ENCODE assay signal across 9 cellular contexts in the genomic region with DNA sequence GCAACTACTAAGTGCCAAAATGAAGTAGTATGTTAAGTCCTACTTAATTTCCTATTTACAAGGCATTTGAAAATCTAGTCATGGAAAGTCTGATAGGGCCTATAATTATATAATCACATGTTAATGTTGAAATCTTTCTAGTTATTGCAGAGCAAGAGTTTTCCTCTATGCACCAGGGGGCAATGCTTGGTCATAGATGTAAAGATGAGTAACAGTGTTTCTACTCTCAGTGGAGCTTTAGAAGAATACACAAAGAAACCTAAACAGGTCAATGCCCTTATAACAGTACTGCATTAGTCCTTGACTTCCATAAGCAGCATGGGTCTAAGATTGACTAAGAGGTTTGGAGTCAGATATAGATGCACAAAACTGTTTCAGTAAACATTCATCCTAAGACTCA.
DNase-seq lines count a peak whose midpoint lies in the region; ATAC-seq and TF ChIP-seq lines count a peak whose summit lies in the region.
"Had no signal": no experiment of that assay in that cellular context is flagged by ENCODE, and none has a peak within 500 bp of the region (broad histone marks: within the 10 kb centered on the region; RNA-seq: fewer than 3 reads in every experiment).

No MANE protein-coding gene starts in this region.

- intact Hi-C loops in naive thymus-derived CD4-positive, alpha-beta T cell (cut with micrococcal nuclease): loop anchor here in 1 of 2 donors (1.0 to 5.0 kb wide), 5 partner anchors 155 to 790 kb away; partner anchors contain the start of gene KCTD12

- H3K4me3 ChIP-seq in naive thymus-derived CD4-positive, alpha-beta T cell (ENCODE audit: low read length): no peak overlapping the region
- H3K4me3 ChIP-seq: body of pancreas had no signal

- no peaks in the 10 kb centered on the region for H3K4me1 Mint-ChIP-seq in naive thymus-derived CD4-positive, alpha-beta T cell

- TF ChIP-seq RAD21 in Ishikawa (IDR thresholded peaks at IDR 0.05; ENCODE audit: low read depth): peak; percentile 45

- H3K4me1 ChIP-seq in naive thymus-derived CD4-positive, alpha-beta T cell (ENCODE audit: control insufficient read depth in 2 of 2, insufficient read depth in 2 of 2, low read length in 2 of 2): no peaks in the 10 kb centered on the region
- H3K4me1 ChIP-seq: body of pancreas had no signal

- no peak overlapping the region for H3K4me3 Mint-ChIP-seq in naive thymus-derived CD4-positive, alpha-beta T cell

- H3K9me3 ChIP-seq in naive thymus-derived CD4-positive, alpha-beta T cell (ENCODE audit: control insufficient read depth in 2 of 3, low read length in 3 of 3): no peaks in the 10 kb centered on the region
- H3K9me3 ChIP-seq: body of pancreas had no signal

- H3K36me3 ChIP-seq in naive thymus-derived CD4-positive, alpha-beta T cell (ENCODE audit: control insufficient read depth in 2 of 3, insufficient read depth in 3 of 3, low read length in 3 of 3): no peaks in the 10 kb centered on the region

- H3K9me3 Mint-ChIP-seq in naive thymus-derived CD4-positive, alpha-beta T cell: no peaks in the 10 kb centered on the region

- DNase-seq in DMS 273 (lab: John Stamatoyannopoulos, UW; ENCODE audit: unreplicated experiment) (peak; percentile 42), brain pericyte (ENCODE audit: low read depth, low spot score) (peak; percentile 24), NCI-H2081 (lab: John Stamatoyannopoulos, UW) (no peak), midbrain (lab: John Stamatoyannopoulos, UW) (no peak), activated T-cell treated with anti-CD3 and anti-CD28 coated beads for 4 hours (no peak)
- peak in 6 of 9 donors; percentile 11 to 38 (median 20) for DNase-seq in naive thymus-derived CD4-positive, alpha-beta T cell

- peak; percentile 63 for ATAC-seq in naive thymus-derived CD4-positive, alpha-beta T cell
- no peak for ATAC-seq in HG03097 (IDR thresholded peaks at IDR 0.05; ENCODE audit: low FRiP score, unreplicated experiment)
- ATAC-seq: body of pancreas had no signal

- no peak for TF ChIP-seq EP300 in Ishikawa (IDR thresholded peaks at IDR 0.05; ENCODE audit: borderline replicate concordance)

- H3K27me3 ChIP-seq in naive thymus-derived CD4-positive, alpha-beta T cell (ENCODE audit: control insufficient read depth in 2 of 2, insufficient read depth in 2 of 2, low read length in 2 of 2): no peaks in the 10 kb centered on the region
- H3K27me3 ChIP-seq: body of pancreas had no signal

- CTCF ChIA-PET in naive thymus-derived CD4-positive, alpha-beta T cell (lab: Charles Lee): interaction anchor here (0.6 to 3.7 kb wide), 11 partner anchors 10 to 1430 kb away, joined by 3 to 50 read pairs (median 5); no protein-coding TSS in a partner anchor

- H3K27ac Mint-ChIP-seq in naive thymus-derived CD4-positive, alpha-beta T cell: no peak overlapping the region

- no peaks in the 10 kb centered on the region for H3K36me3 Mint-ChIP-seq in naive thymus-derived CD4-positive, alpha-beta T cell

- H3K27ac ChIP-seq in naive thymus-derived CD4-positive, alpha-beta T cell (ENCODE audit: low read depth, low read length): no peak overlapping the region
- H3K27ac ChIP-seq: body of pancreas had no signal

- peaks cover 0 to 10% (median 0%) of the 10 kb centered on the region in 5 donors for H3K27me3 Mint-ChIP-seq in naive thymus-derived CD4-positive, alpha-beta T cell

- POLR2A ChIA-PET in naive thymus-derived CD4-positive, alpha-beta T cell (lab: Charles Lee): interaction anchor here (1.2 kb wide), 1 partner anchor 218 kb away, joined by 4 read pairs; no protein-coding TSS in a partner anchor

TF ChIP-seq in Ishikawa, 13 proteins besides CTCF, POLR2A, EP300 and RAD21:
- no peak for TF ChIP-seq TEAD4 (IDR thresholded peaks at IDR 0.05)
- TF ChIP-seq TCF12 (IDR thresholded peaks at IDR 0.05; ENCODE audit: low read depth): no peak
- no peak for TF ChIP-seq CEBPB (IDR thresholded peaks at IDR 0.05)
- no peak for TF ChIP-seq EGR1 (IDR thresholded peaks at IDR 0.05)
- TF ChIP-seq FOXM1 (IDR thresholded peaks at IDR 0.05; ENCODE audit: borderline replicate concordance, low read depth): no peak
- TF ChIP-seq CREB1 (IDR thresholded peaks at IDR 0.05; ENCODE audit: low read depth): no peak

Comparison
In these comparisons a context has a peak if more than half of its experiments do, and no peak if none do; other contexts are left out.
1. DNase-seq: peak in DMS 273 (single experiment), brain pericyte (single experiment) and naive thymus-derived CD4-positive, alpha-beta T cell (6 of 9); none in NCI-H2081 (0 of 2), midbrain (single experiment) and activated T-cell treated with anti-CD3 and anti-CD28 coated beads for 4 hours (single experiment).